In the genomic region with DNA sequence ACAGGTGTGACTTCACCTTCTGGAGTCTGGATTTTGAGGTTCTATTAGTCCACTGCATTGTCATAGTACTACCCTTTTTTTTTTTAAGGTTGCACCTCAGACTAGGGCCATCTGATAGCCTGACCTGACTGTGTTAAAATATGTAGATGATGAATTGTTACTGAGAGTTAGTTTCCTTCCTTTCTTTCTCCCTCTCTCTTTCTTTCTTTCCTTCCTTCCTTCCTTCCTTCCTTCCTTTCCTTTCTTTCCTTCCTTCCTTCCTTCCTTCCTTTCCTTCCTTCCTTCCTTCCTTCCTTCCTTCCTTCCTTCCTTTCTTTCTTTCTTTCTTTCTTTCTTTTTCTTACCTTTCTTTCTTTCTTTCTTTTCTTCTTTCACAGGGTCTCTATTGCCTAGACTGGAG, we compare ENCODE assay signal across 6 cellular contexts.
DNase-seq lines count a peak whose midpoint lies in the region; ATAC-seq, FAIRE-seq and TF ChIP-seq lines count a peak whose summit lies in the region.
"Not testable (repeated sequence)": the region's sequence is repeated elsewhere in the genome, so short reads cannot be mapped to it uniquely, and the experiment has no call there.

No MANE protein-coding gene starts in this region.

- not testable (repeated sequence) for H3K36me3 ChIP-seq in HEK293 (ENCODE audit: control insufficient read depth in 2 of 2, insufficient read depth in 1 of 2, low read length in 2 of 2); K562 (ENCODE audit: control insufficient read depth, insufficient read depth, low read length)
- peaks cover 40% of the 10 kb centered on the region for H3K36me3 ChIP-seq in Karpas-422 (ENCODE audit: insufficient read depth, low read length)

- not testable (repeated sequence) for TF ChIP-seq RAD21 in K562 (CRISPR knock-in tag; conservative IDR thresholded peaks at IDR 0.05 in 1 of 2, IDR thresholded peaks at IDR 0.05 in 1 of 2)

- not testable (repeated sequence) for H4K20me1 ChIP-seq in Karpas-422 (ENCODE audit: insufficient read depth, low read depth, low read length); K562 (replicated peaks; ENCODE audit: control insufficient read depth, insufficient read depth, low read length)

- H3K4me1 Mint-ChIP-seq in T-helper 17 cell (peaks cover 43% of the 10 kb centered on the region), memory B cell (peaks cover 12% of the 10 kb centered on the region)
- H3K4me1 Mint-ChIP-seq in stimulated activated naive B cell treated with anti-CD40 and anti-IgM and Interleukin-4, amounts not matched to agents 10 μg/mL and 1 μg/mL and 100 μg/mL, for 72 hours, result peaks cover 16 to 18% of the 10 kb centered on the region in 2 donors

- peaks cover 93% of the 10 kb centered on the region for H3K79me2 ChIP-seq in Karpas-422 (ENCODE audit: low read length)
- not testable (repeated sequence) for H3K79me2 ChIP-seq in K562 (ENCODE audit: control insufficient read depth, insufficient read depth, low read length)

- FAIRE-seq in K562 (lab: Jason Lieb, UNC), result not testable (repeated sequence)

- not testable (repeated sequence) for H3K9ac ChIP-seq in Karpas-422 (ENCODE audit: low read length); K562 (ENCODE audit: insufficient read depth in 1 of 2, low read depth in 2 of 2, low read length in 2 of 2)

- not testable (repeated sequence) for H3K9me1 ChIP-seq in K562 (ENCODE audit: control insufficient read depth, insufficient read depth, low read length)

- not testable (repeated sequence) for H2AFZ ChIP-seq in Karpas-422 (ENCODE audit: low read length); K562 (ENCODE audit: low read depth, low read length)

- not testable (repeated sequence) for H3K4me1 ChIP-seq in HEK293 (ENCODE audit: control insufficient read depth, insufficient read depth, low read length); K562 (replicated peaks in 1 of 2; ENCODE audit: control insufficient read depth in 2 of 2, insufficient read depth in 2 of 2, low read length in 2 of 2)
- H3K4me1 ChIP-seq in Karpas-422 (ENCODE audit: low read length), result peaks cover 80% of the 10 kb centered on the region

- H3K36me3 Mint-ChIP-seq in T-helper 17 cell (ENCODE audit: low read depth); memory B cell; stimulated activated naive B cell treated with anti-CD40 and anti-IgM and Interleukin-4, amounts not matched to agents 10 μg/mL and 1 μg/mL and 100 μg/mL, for 72 hours: not testable (repeated sequence)

- not testable (repeated sequence) for DNase-seq in Karpas-422; T-helper 17 cell; K562 (ENCODE audit: extremely low read depth in 1 of 4, low spot score in 3 of 4); memory B cell (ENCODE audit: low spot score in 2 of 2); stimulated activated naive B cell treated with anti-CD40 and anti-IgM and Interleukin-4, amounts not matched to agents 10 μg/mL and 1 μg/mL and 100 μg/mL, for 72 hours

- TF ChIP-seq CTCF in HEK293 (tag by site-specific recombination; IDR thresholded peaks at IDR 0.05); K562 (IDR thresholded peaks at IDR 0.05 in 2 of 3, conservative IDR thresholded peaks at IDR 0.05 in 1 of 3; ENCODE audit: insufficient read depth in 2 of 3, low read depth in 1 of 3, low read length in 3 of 3): not testable (repeated sequence)

- POLR2A ChIA-PET in HEK293 (lab: Yijun Ruan, JAX), result not testable (repeated sequence)
- POLR2A ChIA-PET in K562 (lab: Yijun Ruan, JAX), result interaction anchor here (0.7 kb wide), 1 partner anchor 44 kb away, joined by 3 read pairs; no protein-coding TSS in a partner anchor

- H3K27ac ChIP-seq in HEK293 (ENCODE audit: extremely low read depth, low read depth, low read length); K562 (ENCODE audit: extremely low read depth, low read depth, low read length): not testable (repeated sequence)
- peak overlapping the region; percentile 79; the same call in 1 of the 2 replicates for H3K27ac ChIP-seq in Karpas-422 (ENCODE audit: low read length)

- not testable (repeated sequence) for H3K4me3 ChIP-seq in HEK293 (ENCODE audit: low read depth, low read length); Karpas-422 (ENCODE audit: low read length); K562

- not testable (repeated sequence) for ATAC-seq in T-helper 17 cell; K562; memory B cell (ENCODE audit: low read depth); stimulated activated naive B cell treated with anti-CD40 and anti-IgM and Interleukin-4, amounts not matched to agents 10 μg/mL and 1 μg/mL and 100 μg/mL, for 72 hours (replicated peaks)

- H3K27ac Mint-ChIP-seq in T-helper 17 cell (peak overlapping the region; percentile 9), memory B cell (peak overlapping the region; percentile 14)
- peak overlapping the region; percentile 15 for H3K27ac Mint-ChIP-seq in stimulated activated naive B cell treated with anti-CD40 and anti-IgM and Interleukin-4, amounts not matched to agents 10 μg/mL and 1 μg/mL and 100 μg/mL, for 72 hours

- CTCF ChIA-PET in HEK293 (lab: Yijun Ruan, JAX), result interaction anchor here (0.5 to 1.5 kb wide), 2 partner anchors 41 to 403 kb away, joined by 3 to 17 read pairs; no protein-coding TSS in a partner anchor
- CTCF ChIA-PET in K562 (lab: Yijun Ruan, JAX; ENCODE audit: low intra/inter-chr PET ratio), result not testable (repeated sequence)

- H3K4me3 Mint-ChIP-seq in T-helper 17 cell; memory B cell; stimulated activated naive B cell treated with anti-CD40 and anti-IgM and Interleukin-4, amounts not matched to agents 10 μg/mL and 1 μg/mL and 100 μg/mL, for 72 hours: not testable (repeated sequence)

- BruUV-seq in K562 (replicated peaks; lab: Mats Ljungman, UMichigan), result not testable (repeated sequence)

- not testable (repeated sequence) for H3K4me2 ChIP-seq in Karpas-422 (ENCODE audit: low read depth, low read length, poor library complexity, severe bottlenecking); K562 (ENCODE audit: insufficient read depth, low read length)

- H3K27me3 Mint-ChIP-seq in T-helper 17 cell, result not testable (repeated sequence)
- H3K27me3 Mint-ChIP-seq in memory B cell, result peaks cover 12% of the 10 kb centered on the region
- H3K27me3 Mint-ChIP-seq in stimulated activated naive B cell treated with anti-CD40 and anti-IgM and Interleukin-4, amounts not matched to agents 10 μg/mL and 1 μg/mL and 100 μg/mL, for 72 hours, result peaks cover 10 to 13% of the 10 kb centered on the region in 2 donors

- in situ Hi-C loops in K562 (cut with MboI), result not testable (repeated sequence)

- H3K9me3 ChIP-seq in HEK293 (ENCODE audit: control insufficient read depth, insufficient read depth, low read depth, low read length); Karpas-422 (ENCODE audit: low read length); T-helper 17 cell (ENCODE audit: control insufficient read depth, low read length, poor library complexity, severe bottlenecking); K562 (replicated peaks; ENCODE audit: control insufficient read depth, insufficient read depth, low read depth, low read length): not testable (repeated sequence)

- not testable (repeated sequence) for TF ChIP-seq EP300 in K562 (IDR thresholded peaks at IDR 0.05; ENCODE audit: low read length)

- not testable (repeated sequence) for H3K9me3 Mint-ChIP-seq in memory B cell; stimulated activated naive B cell treated with anti-CD40 and anti-IgM and Interleukin-4, amounts not matched to agents 10 μg/mL and 1 μg/mL and 100 μg/mL, for 72 hours

- not testable (repeated sequence) for H3K27me3 ChIP-seq in Karpas-422 (ENCODE audit: low read length)
- H3K27me3 ChIP-seq in K562 (ENCODE audit: control insufficient read depth in 2 of 2, insufficient read depth in 2 of 2, low read length in 2 of 2), result peaks cover 0 to 10% of the 10 kb centered on the region in 2 experiments; a peak in 1 of 5 replicates

- intact Hi-C loops in K562 (cut with micrococcal nuclease), result loop anchor here (5.0 kb wide), 1 partner anchor 194 kb away; no protein-coding TSS in a partner anchor

- H3K9me2 ChIP-seq in Karpas-422 (replicated peaks; ENCODE audit: insufficient read depth, low read length), result not testable (repeated sequence)

- TF ChIP-seq POLR2A in K562 (conservative IDR thresholded peaks at IDR 0.05), result not testable (repeated sequence)

TF ChIP-seq in HEK293, 187 proteins besides CTCF, POLR2A, EP300 and RAD21:
- peak; percentile 74 for TF ChIP-seq ZNF366 (tag by site-specific recombination; conservative IDR thresholded peaks at IDR 0.05)

TF ChIP-seq in K562, 482 proteins besides CTCF, POLR2A, EP300 and RAD21:
- TF ChIP-seq, protein P1, sequence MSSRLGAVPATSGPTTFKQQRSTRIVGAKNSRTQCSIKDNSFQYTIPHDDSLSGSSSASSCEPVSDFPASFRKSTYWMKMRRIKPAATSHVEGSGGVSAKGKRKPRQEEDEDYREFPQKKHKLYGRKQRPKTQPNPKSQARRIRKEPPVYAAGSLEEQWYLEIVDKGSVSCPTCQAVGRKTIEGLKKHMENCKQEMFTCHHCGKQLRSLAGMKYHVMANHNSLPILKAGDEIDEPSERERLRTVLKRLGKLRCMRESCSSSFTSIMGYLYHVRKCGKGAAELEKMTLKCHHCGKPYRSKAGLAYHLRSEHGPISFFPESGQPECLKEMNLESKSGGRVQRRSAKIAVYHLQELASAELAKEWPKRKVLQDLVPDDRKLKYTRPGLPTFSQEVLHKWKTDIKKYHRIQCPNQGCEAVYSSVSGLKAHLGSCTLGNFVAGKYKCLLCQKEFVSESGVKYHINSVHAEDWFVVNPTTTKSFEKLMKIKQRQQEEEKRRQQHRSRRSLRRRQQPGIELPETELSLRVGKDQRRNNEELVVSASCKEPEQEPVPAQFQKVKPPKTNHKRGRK (tag; IDR thresholded peaks at IDR 0.05), result peak; percentile 46; the same call in 1 of the 2 replicates
